ENCODE assay signal across 2 cellular contexts in the genomic region with DNA sequence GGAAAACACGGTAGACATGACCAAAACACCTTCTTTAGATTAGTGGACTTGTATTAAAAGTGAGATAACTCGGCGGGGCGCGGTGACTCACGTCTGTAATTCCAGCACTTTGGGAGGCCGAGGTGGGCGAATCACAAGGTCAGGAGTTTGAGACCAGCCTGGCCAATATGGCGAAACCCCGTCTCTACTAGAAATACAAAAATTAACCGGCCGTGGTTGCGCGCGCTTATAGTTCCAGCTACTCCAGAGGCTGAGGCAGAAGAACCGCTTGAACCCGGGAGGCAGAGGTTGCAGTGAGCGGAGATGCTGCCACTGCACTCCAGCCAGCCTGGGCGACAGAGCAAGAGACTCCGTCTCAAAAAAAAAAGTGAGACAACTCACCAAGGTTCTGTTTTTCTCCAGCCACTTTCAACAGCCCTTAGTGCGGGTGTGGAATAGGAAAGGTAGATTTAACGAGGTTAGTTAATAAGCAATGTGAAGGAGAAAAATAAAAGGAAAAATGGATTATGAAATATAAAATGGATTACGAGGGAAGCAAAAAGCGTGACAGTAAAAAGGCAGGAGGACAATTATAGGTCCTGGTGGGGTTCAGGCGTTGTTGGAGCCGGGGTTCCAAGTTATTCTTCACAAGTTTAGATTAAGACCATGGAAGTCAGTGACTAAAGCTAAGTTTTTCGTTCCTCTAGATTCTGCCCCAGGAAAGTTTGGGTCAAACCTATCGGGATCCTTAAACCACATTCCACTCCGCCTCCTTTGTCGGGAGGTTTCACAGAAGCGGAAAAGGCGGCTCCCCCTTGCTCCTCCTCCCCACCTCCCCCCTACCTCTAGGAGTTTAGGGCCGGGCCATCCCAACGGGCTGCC.
A peak's percentile ranks its signal among the peaks of the same experiment; 100 is the strongest.
TF ChIP-seq lines count a peak whose summit lies in the region.

No MANE protein-coding gene starts in this region.

TF ChIP-seq in HCT116, 20 proteins besides CTCF, POLR2A, EP300 and RAD21 (continued from another document):
- TF ChIP-seq, protein P1, sequence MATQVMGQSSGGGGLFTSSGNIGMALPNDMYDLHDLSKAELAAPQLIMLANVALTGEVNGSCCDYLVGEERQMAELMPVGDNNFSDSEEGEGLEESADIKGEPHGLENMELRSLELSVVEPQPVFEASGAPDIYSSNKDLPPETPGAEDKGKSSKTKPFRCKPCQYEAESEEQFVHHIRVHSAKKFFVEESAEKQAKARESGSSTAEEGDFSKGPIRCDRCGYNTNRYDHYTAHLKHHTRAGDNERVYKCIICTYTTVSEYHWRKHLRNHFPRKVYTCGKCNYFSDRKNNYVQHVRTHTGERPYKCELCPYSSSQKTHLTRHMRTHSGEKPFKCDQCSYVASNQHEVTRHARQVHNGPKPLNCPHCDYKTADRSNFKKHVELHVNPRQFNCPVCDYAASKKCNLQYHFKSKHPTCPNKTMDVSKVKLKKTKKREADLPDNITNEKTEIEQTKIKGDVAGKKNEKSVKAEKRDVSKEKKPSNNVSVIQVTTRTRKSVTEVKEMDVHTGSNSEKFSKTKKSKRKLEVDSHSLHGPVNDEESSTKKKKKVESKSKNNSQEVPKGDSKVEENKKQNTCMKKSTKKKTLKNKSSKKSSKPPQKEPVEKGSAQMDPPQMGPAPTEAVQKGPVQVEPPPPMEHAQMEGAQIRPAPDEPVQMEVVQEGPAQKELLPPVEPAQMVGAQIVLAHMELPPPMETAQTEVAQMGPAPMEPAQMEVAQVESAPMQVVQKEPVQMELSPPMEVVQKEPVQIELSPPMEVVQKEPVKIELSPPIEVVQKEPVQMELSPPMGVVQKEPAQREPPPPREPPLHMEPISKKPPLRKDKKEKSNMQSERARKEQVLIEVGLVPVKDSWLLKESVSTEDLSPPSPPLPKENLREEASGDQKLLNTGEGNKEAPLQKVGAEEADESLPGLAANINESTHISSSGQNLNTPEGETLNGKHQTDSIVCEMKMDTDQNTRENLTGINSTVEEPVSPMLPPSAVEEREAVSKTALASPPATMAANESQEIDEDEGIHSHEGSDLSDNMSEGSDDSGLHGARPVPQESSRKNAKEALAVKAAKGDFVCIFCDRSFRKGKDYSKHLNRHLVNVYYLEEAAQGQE (IDR thresholded peaks at IDR 0.05; ENCODE audit: low read depth), result no peak
- TF ChIP-seq JUND (IDR thresholded peaks at IDR 0.05) (no peak), POLR2AphosphoS5 (IDR thresholded peaks at IDR 0.05; ENCODE audit: low read depth, low read length) (peak; percentile 81; the same call in 1 of the 2 replicates), SIN3A (IDR thresholded peaks at IDR 0.05; ENCODE audit: low read depth) (0 out of 2 replicates have a peak, but pooled peaks have one; percentile 4), EGR1 (IDR thresholded peaks at IDR 0.05; ENCODE audit: low read depth) (no peak), SP1 (IDR thresholded peaks at IDR 0.05; ENCODE audit: low read depth) (no peak), EZH2 (IDR thresholded peaks at IDR 0.05) (no peak), SRF (IDR thresholded peaks at IDR 0.05; ENCODE audit: low read depth) (no peak), CEBPB (IDR thresholded peaks at IDR 0.05; ENCODE audit: low read depth) (no peak), FOSL1 (IDR thresholded peaks at IDR 0.05; ENCODE audit: low read depth) (no peak), TCF7L2 (IDR thresholded peaks at IDR 0.05; ENCODE audit: borderline replicate concordance, extremely low read depth, insufficient read depth, insufficient read length) (peak; percentile 39), CBX3 (IDR thresholded peaks at IDR 0.05; ENCODE audit: low read depth) (no peak), EZH2phosphoT487 (IDR thresholded peaks at IDR 0.05; ENCODE audit: borderline replicate concordance) (no peak)
- TF ChIP-seq, protein P2, sequence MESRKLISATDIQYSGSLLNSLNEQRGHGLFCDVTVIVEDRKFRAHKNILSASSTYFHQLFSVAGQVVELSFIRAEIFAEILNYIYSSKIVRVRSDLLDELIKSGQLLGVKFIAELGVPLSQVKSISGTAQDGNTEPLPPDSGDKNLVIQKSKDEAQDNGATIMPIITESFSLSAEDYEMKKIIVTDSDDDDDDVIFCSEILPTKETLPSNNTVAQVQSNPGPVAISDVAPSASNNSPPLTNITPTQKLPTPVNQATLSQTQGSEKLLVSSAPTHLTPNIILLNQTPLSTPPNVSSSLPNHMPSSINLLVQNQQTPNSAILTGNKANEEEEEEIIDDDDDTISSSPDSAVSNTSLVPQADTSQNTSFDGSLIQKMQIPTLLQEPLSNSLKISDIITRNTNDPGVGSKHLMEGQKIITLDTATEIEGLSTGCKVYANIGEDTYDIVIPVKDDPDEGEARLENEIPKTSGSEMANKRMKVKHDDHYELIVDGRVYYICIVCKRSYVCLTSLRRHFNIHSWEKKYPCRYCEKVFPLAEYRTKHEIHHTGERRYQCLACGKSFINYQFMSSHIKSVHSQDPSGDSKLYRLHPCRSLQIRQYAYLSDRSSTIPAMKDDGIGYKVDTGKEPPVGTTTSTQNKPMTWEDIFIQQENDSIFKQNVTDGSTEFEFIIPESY (IDR thresholded peaks at IDR 0.05; ENCODE audit: extremely low read depth, insufficient replicate concordance, low read length), result no peak
- TF ChIP-seq, protein P3, sequence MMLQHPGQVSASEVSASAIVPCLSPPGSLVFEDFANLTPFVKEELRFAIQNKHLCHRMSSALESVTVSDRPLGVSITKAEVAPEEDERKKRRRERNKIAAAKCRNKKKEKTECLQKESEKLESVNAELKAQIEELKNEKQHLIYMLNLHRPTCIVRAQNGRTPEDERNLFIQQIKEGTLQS (IDR thresholded peaks at IDR 0.05), result no peak

TF ChIP-seq in WTC11, 78 proteins besides CTCF, POLR2A, EP300 and RAD21:
- TF ChIP-seq, protein P4, sequence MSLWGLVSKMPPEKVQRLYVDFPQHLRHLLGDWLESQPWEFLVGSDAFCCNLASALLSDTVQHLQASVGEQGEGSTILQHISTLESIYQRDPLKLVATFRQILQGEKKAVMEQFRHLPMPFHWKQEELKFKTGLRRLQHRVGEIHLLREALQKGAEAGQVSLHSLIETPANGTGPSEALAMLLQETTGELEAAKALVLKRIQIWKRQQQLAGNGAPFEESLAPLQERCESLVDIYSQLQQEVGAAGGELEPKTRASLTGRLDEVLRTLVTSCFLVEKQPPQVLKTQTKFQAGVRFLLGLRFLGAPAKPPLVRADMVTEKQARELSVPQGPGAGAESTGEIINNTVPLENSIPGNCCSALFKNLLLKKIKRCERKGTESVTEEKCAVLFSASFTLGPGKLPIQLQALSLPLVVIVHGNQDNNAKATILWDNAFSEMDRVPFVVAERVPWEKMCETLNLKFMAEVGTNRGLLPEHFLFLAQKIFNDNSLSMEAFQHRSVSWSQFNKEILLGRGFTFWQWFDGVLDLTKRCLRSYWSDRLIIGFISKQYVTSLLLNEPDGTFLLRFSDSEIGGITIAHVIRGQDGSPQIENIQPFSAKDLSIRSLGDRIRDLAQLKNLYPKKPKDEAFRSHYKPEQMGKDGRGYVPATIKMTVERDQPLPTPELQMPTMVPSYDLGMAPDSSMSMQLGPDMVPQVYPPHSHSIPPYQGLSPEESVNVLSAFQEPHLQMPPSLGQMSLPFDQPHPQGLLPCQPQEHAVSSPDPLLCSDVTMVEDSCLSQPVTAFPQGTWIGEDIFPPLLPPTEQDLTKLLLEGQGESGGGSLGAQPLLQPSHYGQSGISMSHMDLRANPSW (CRISPR knock-in tag; conservative IDR thresholded peaks at IDR 0.05; ENCODE audit: low read depth), result no peak
- TF ChIP-seq, protein P5, sequence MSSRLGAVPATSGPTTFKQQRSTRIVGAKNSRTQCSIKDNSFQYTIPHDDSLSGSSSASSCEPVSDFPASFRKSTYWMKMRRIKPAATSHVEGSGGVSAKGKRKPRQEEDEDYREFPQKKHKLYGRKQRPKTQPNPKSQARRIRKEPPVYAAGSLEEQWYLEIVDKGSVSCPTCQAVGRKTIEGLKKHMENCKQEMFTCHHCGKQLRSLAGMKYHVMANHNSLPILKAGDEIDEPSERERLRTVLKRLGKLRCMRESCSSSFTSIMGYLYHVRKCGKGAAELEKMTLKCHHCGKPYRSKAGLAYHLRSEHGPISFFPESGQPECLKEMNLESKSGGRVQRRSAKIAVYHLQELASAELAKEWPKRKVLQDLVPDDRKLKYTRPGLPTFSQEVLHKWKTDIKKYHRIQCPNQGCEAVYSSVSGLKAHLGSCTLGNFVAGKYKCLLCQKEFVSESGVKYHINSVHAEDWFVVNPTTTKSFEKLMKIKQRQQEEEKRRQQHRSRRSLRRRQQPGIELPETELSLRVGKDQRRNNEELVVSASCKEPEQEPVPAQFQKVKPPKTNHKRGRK (CRISPR knock-in tag; IDR thresholded peaks at IDR 0.05; ENCODE audit: borderline replicate concordance), result no peak
- TF ChIP-seq, protein P6, sequence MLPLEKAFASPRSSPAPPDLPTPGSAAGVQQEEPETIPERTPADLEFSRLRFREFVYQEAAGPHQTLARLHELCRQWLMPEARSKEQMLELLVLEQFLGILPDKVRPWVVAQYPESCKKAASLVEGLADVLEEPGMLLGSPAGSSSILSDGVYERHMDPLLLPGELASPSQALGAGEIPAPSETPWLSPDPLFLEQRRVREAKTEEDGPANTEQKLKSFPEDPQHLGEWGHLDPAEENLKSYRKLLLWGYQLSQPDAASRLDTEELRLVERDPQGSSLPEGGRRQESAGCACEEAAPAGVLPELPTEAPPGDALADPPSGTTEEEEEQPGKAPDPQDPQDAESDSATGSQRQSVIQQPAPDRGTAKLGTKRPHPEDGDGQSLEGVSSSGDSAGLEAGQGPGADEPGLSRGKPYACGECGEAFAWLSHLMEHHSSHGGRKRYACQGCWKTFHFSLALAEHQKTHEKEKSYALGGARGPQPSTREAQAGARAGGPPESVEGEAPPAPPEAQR (CRISPR knock-in tag; IDR thresholded peaks at IDR 0.05), result no peak
- TF ChIP-seq TCF7 (CRISPR knock-in tag; IDR thresholded peaks at IDR 0.05; ENCODE audit: low read depth) (no peak), GABPB1 (CRISPR knock-in tag; IDR thresholded peaks at IDR 0.05) (no peak), HMGA2 (CRISPR knock-in tag; IDR thresholded peaks at IDR 0.05) (no peak), SOX15 (CRISPR knock-in tag; IDR thresholded peaks at IDR 0.05) (no peak), NFATC4 (CRISPR knock-in tag; IDR thresholded peaks at IDR 0.05) (no peak)
- TF ChIP-seq, protein P7, sequence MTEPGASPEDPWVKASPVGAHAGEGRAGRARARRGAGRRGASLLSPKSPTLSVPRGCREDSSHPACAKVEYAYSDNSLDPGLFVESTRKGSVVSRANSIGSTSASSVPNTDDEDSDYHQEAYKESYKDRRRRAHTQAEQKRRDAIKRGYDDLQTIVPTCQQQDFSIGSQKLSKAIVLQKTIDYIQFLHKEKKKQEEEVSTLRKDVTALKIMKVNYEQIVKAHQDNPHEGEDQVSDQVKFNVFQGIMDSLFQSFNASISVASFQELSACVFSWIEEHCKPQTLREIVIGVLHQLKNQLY (CRISPR knock-in tag; IDR thresholded peaks at IDR 0.05), result no peak
- TF ChIP-seq, protein P8, sequence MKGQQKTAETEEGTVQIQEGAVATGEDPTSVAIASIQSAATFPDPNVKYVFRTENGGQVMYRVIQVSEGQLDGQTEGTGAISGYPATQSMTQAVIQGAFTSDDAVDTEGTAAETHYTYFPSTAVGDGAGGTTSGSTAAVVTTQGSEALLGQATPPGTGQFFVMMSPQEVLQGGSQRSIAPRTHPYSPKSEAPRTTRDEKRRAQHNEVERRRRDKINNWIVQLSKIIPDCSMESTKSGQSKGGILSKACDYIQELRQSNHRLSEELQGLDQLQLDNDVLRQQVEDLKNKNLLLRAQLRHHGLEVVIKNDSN (CRISPR knock-in tag; IDR thresholded peaks at IDR 0.05), result no peak
- TF ChIP-seq, protein P9, sequence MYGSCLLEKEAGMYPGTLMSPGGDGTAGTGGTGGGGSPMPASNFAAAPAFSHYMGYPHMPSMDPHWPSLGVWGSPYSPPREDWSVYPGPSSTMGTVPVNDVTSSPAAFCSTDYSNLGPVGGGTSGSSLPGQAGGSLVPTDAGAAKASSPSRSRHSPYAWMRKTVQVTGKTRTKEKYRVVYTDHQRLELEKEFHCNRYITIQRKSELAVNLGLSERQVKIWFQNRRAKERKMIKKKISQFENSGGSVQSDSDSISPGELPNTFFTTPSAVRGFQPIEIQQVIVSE (CRISPR knock-in tag; IDR thresholded peaks at IDR 0.05; ENCODE audit: borderline replicate concordance), result no peak
